Comparison of ENCODE assay signal across 18 cellular contexts in genomic region chr4:1378559-1379231, GRCh38. TPM values are rescaled to one million over a fixed set of nuclear protein-coding genes. Genes with fewer than 3 reads are reported as not detected.
DNase-seq lines count a peak whose midpoint lies in the region; ATAC-seq and TF ChIP-seq lines count a peak whose summit lies in the region.
"Had no signal": no experiment of that assay in that cellular context is flagged by ENCODE, and none has a peak within 500 bp of the region (broad histone marks: within the 10 kb centered on the region; RNA-seq: fewer than 3 reads in every experiment).

No MANE protein-coding gene starts in this region.

- H3K36me3 ChIP-seq in BLaER1 treated with 17β-estradiol and CSF1 and Interleukin-3, amounts not matched to agents 10 nM and 100 nM: peaks cover 0 to 33% (median 0%) of the 10 kb centered on the region in 11 experiments; a peak in 6 of 22 replicates
- peaks cover 28% of the 10 kb centered on the region for H3K36me3 ChIP-seq in left ventricle myocardium inferior

- no peaks in the 10 kb centered on the region; the same call in 1 of the 2 replicates for H3K27me3 Mint-ChIP-seq in WTC11 (ENCODE audit: low read depth)
- H3K27me3 Mint-ChIP-seq in activated CD8-positive, alpha-beta T cell treated with anti-CD3 and anti-CD28 coated beads, Interleukin-2, amount 10 ng/mL, durations not matched to agents 7 days and 5 days (ENCODE audit: low read depth): no peaks in the 10 kb centered on the region

- intact Hi-C loops in left ventricle myocardium inferior (cut with micrococcal nuclease) (no loop called here), posterior vena cava (cut with DNase I) (no loop called here)

- no peak overlapping the region for H3K27ac Mint-ChIP-seq in WTC11
- no peak overlapping the region for H3K27ac Mint-ChIP-seq in activated CD8-positive, alpha-beta T cell treated with anti-CD3 and anti-CD28 coated beads, Interleukin-2, amount 10 ng/mL, durations not matched to agents 7 days and 5 days

- H3K9me3 Mint-ChIP-seq in WTC11: no peaks in the 10 kb centered on the region
- no peaks in the 10 kb centered on the region for H3K9me3 Mint-ChIP-seq in activated CD8-positive, alpha-beta T cell treated with anti-CD3 and anti-CD28 coated beads, Interleukin-2, amount 10 ng/mL, durations not matched to agents 7 days and 5 days (ENCODE audit: insufficient read depth)

- no peak overlapping the region for H3K4me3 ChIP-seq in BLaER1 treated with 17β-estradiol and CSF1 and Interleukin-3, amounts not matched to agents 10 nM and 100 nM
- H3K4me3 ChIP-seq in left ventricle myocardium inferior: no peak overlapping the region

- peaks cover 0 to 6% (median under 1%) of the 10 kb centered on the region in 11 experiments; a peak in 3 of 22 replicates for H3K9me3 ChIP-seq in BLaER1 treated with 17β-estradiol and CSF1 and Interleukin-3, amounts not matched to agents 10 nM and 100 nM (replicated peaks in 1 of 11)
- H3K9me3 ChIP-seq in left ventricle myocardium inferior (replicated peaks): no peaks in the 10 kb centered on the region

- no peak overlapping the region for H3K27ac ChIP-seq in BLaER1 treated with 17β-estradiol and CSF1 and Interleukin-3, amounts not matched to agents 10 nM and 100 nM
- no peak overlapping the region for H3K27ac ChIP-seq in left ventricle myocardium inferior (replicated peaks)
- H3K27ac ChIP-seq: RWPE1 had no signal

- no peak overlapping the region for H3K4me3 Mint-ChIP-seq in WTC11
- H3K4me3 Mint-ChIP-seq in activated CD8-positive, alpha-beta T cell treated with anti-CD3 and anti-CD28 coated beads, Interleukin-2, amount 10 ng/mL, durations not matched to agents 7 days and 5 days: no peak overlapping the region

- CTCF ChIA-PET in WTC11 (lab: Charles Lee): interaction anchor here (2.2 kb wide), 1 partner anchor 23 kb away, joined by 6 read pairs; no protein-coding TSS in a partner anchor
- CTCF ChIA-PET in activated CD8-positive, alpha-beta T cell treated with anti-CD3 and anti-CD28 coated beads, Interleukin-2, amount 10 ng/mL, durations not matched to agents 7 days and 5 days (lab: Charles Lee): no interaction called here

- POLR2A ChIA-PET in WTC11 (lab: Charles Lee): no interaction called here
- POLR2A ChIA-PET in activated CD8-positive, alpha-beta T cell treated with anti-CD3 and anti-CD28 coated beads, Interleukin-2, amount 10 ng/mL, durations not matched to agents 7 days and 5 days (lab: Charles Lee): no interaction called here

- H3K4me1 ChIP-seq in BLaER1 treated with 17β-estradiol and CSF1 and Interleukin-3, amounts not matched to agents 10 nM and 100 nM: peaks cover 0 to 45% (median 36%) of the 10 kb centered on the region in 10 experiments; a peak in 17 of 20 replicates
- no peaks in the 10 kb centered on the region for H3K4me1 ChIP-seq in left ventricle myocardium inferior

- DNase-seq in WTC11 (ENCODE audit: low spot score): peak; percentile 8
- DNase-seq in left ventricle myocardium inferior: peak; percentile 13
- peak; percentile 71 for DNase-seq in posterior vena cava (ENCODE audit: low spot score)
- DNase-seq in effector CD4-positive, alpha-beta T cell: no peak
- no peak for DNase-seq in activated CD8-positive, alpha-beta T cell treated with anti-CD3 and anti-CD28 coated beads, Interleukin-2, amount 10 ng/mL, durations not matched to agents 7 days and 5 days
- DNase-seq in medulla oblongata (ENCODE audit: extremely low spot score): no peak
- DNase-seq: ACHN, KG1, NCI-H1048, NCI-H1694, NCI-H2107, NCI-H345, NCI-H69 had no signal

- peaks cover 0 to 27% (median 0%) of the 10 kb centered on the region in 11 experiments; a peak in 7 of 22 replicates for H3K27me3 ChIP-seq in BLaER1 treated with 17β-estradiol and CSF1 and Interleukin-3, amounts not matched to agents 10 nM and 100 nM
- H3K27me3 ChIP-seq in left ventricle myocardium inferior (ENCODE audit: low read depth): no peaks in the 10 kb centered on the region

- ATAC-seq in WTC11 (no peak), GM18868 (IDR thresholded peaks at IDR 0.05; ENCODE audit: unreplicated experiment) (no peak)
- ATAC-seq in activated CD8-positive, alpha-beta T cell treated with anti-CD3 and anti-CD28 coated beads, Interleukin-2, amount 10 ng/mL, durations not matched to agents 7 days and 5 days: no peak

- peaks cover 0 to 55% (median 13%) of the 10 kb centered on the region in 11 experiments; a peak in 12 of 22 replicates for H4K20me1 ChIP-seq in BLaER1 treated with 17β-estradiol and CSF1 and Interleukin-3, amounts not matched to agents 10 nM and 100 nM

- H3K4me1 Mint-ChIP-seq in WTC11: no peaks in the 10 kb centered on the region
- no peaks in the 10 kb centered on the region for H3K4me1 Mint-ChIP-seq in activated CD8-positive, alpha-beta T cell treated with anti-CD3 and anti-CD28 coated beads, Interleukin-2, amount 10 ng/mL, durations not matched to agents 7 days and 5 days (ENCODE audit: low read depth)

- H3K4me2 ChIP-seq in BLaER1 treated with 17β-estradiol and CSF1 and Interleukin-3, amounts not matched to agents 10 nM and 100 nM: peak overlapping the region in 10 of 11 experiments; percentile 1 to 86 (median 75); a peak in 19 of 22 replicates

- TF ChIP-seq CTCF in WTC11 (IDR thresholded peaks at IDR 0.05) (no peak), left ventricle myocardium inferior (IDR thresholded peaks at IDR 0.05; ENCODE audit: borderline replicate concordance) (no peak)

- H3K9ac ChIP-seq in BLaER1 treated with 17β-estradiol and CSF1 and Interleukin-3, amounts not matched to agents 10 nM and 100 nM: no peak overlapping the region; a peak in 1 of 22 replicates

- peaks cover 3% of the 10 kb centered on the region; the same call in 1 of the 2 replicates for H3K36me3 Mint-ChIP-seq in WTC11
- H3K36me3 Mint-ChIP-seq in activated CD8-positive, alpha-beta T cell treated with anti-CD3 and anti-CD28 coated beads, Interleukin-2, amount 10 ng/mL, durations not matched to agents 7 days and 5 days (ENCODE audit: low read depth): no peaks in the 10 kb centered on the region

TF ChIP-seq in WTC11, 78 proteins besides CTCF, POLR2A, EP300 and RAD21:
- TF ChIP-seq ZNF423 (CRISPR knock-in tag; IDR thresholded peaks at IDR 0.05): no peak
- no peak for TF ChIP-seq ETV6 (CRISPR knock-in tag; IDR thresholded peaks at IDR 0.05)
- TF ChIP-seq FOXP4 (CRISPR knock-in tag; IDR thresholded peaks at IDR 0.05): no peak
- TF ChIP-seq KAT7 (CRISPR knock-in tag; IDR thresholded peaks at IDR 0.05; ENCODE audit: borderline replicate concordance): no peak
- TF ChIP-seq NFYB (CRISPR knock-in tag; conservative IDR thresholded peaks at IDR 0.05; ENCODE audit: low read depth): no peak
- no peak for TF ChIP-seq MLX (CRISPR knock-in tag; IDR thresholded peaks at IDR 0.05)
- TF ChIP-seq PRRX2 (CRISPR knock-in tag; IDR thresholded peaks at IDR 0.05): no peak
- no peak for TF ChIP-seq JUN (CRISPR knock-in tag; IDR thresholded peaks at IDR 0.05)
- TF ChIP-seq RORB (CRISPR knock-in tag; IDR thresholded peaks at IDR 0.05): no peak
- no peak for TF ChIP-seq E2F4 (CRISPR knock-in tag; IDR thresholded peaks at IDR 0.05; ENCODE audit: borderline replicate concordance, low read depth)

RNA-seq across cellular contexts. Expression of gene NKX1-1, which starts 27.5 kb away (rescaled TPM):
- total RNA-seq in WTC11 (2021): not detected in 3 replicates
- not detected for total RNA-seq in left ventricle myocardium inferior
- not detected for total RNA-seq in posterior vena cava
- total RNA-seq in activated CD8-positive, alpha-beta T cell treated with anti-CD3 and anti-CD28 coated beads, Interleukin-2, amount 10 ng/mL, durations not matched to agents 7 days and 5 days: not detected
- total RNA-seq: H1, M059J had no signal

RNA-seq across cellular contexts. Expression of gene UVSSA, which starts 31.7 kb away (rescaled TPM):
- total RNA-seq in WTC11 (2021) (36.9 to 41.5 TPM (median 40.4 TPM) in 3 replicates), left ventricle myocardium inferior (5.9 TPM), posterior vena cava (10 to 100 TPM; 14.3 to 14.7 TPM)
- total RNA-seq in activated CD8-positive, alpha-beta T cell treated with anti-CD3 and anti-CD28 coated beads, Interleukin-2, amount 10 ng/mL, durations not matched to agents 7 days and 5 days: 10 to 100 TPM; 16.7 to 17.0 TPM

Comparison
In these comparisons a context has a peak if more than half of its experiments do, and no peak if none do; other contexts are left out.
1. DNase-seq: peak in WTC11 (single experiment), left ventricle myocardium inferior (single experiment) and posterior vena cava (single experiment); none in effector CD4-positive, alpha-beta T cell (single experiment), activated CD8-positive, alpha-beta T cell treated with anti-CD3 and anti-CD28 coated beads, Interleukin-2, amount 10 ng/mL, durations not matched to agents 7 days and 5 days (single experiment) and medulla oblongata (single experiment).